In the genomic region with DNA sequence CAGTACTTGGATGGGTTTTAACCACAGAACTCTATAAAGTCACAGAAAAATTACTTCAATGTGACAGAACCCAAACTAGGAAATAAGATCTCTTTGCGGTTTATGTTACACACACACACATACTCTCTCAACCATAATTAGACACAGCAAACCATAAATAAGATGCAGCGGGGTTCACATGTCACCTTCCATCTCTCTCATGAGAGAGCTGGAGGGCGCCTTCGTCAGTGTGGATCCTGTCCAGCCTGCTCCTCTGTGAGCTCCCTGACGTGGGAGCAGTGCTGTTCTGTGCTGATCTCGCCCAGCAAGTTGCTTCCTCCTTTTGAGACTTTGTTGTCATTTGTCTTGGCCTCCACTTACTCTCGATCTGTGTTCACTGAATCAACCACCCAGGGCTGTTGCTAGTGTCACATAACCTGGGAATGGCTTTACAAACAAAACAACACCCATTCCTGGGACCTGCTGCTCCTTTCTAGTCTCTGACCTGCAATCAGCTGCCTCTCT, we compare ENCODE assay signal across 8 cellular contexts.
DNase-seq lines count a peak whose midpoint lies in the region; ATAC-seq and TF ChIP-seq lines count a peak whose summit lies in the region.

No MANE protein-coding gene starts in this region.

- no peak for TF ChIP-seq POLR2A in gastroesophageal sphincter (IDR thresholded peaks at IDR 0.05)

- H3K27me3 ChIP-seq in colonic mucosa: no peaks in the 10 kb centered on the region
- H3K27me3 ChIP-seq in gastroesophageal sphincter: no peaks in the 10 kb centered on the region
- no peaks in the 10 kb centered on the region for H3K27me3 ChIP-seq in BE2C

- DNase-seq in GM04504 (ENCODE audit: low read depth): peak; percentile 32
- peak; percentile 13 to 35 for DNase-seq in Kasumi-1 (lab: John Stamatoyannopoulos, UW)
- DNase-seq in colonic mucosa: peak; percentile 31
- no peak for DNase-seq in stimulated activated naive CD4-positive, alpha-beta T cell treated with Interleukin-2 at 50 U/mL for 16 hours (lab: John Stamatoyannopoulos, UW)
- DNase-seq in osteocyte (ENCODE audit: extremely low spot score, unreplicated experiment): no peak
- no peak for DNase-seq in BE2C

- H3K4me3 ChIP-seq in colonic mucosa (no peak overlapping the region), gastroesophageal sphincter (no peak overlapping the region), BE2C (ENCODE audit: low read depth, low read length) (no peak overlapping the region)

- ATAC-seq in GM19468 (IDR thresholded peaks at IDR 0.05; ENCODE audit: extremely low read depth, unreplicated experiment): peak; percentile 52
- no peak for ATAC-seq in gastroesophageal sphincter

- H3K27me3 Mint-ChIP-seq in osteocyte (ENCODE audit: unreplicated experiment): no peaks in the 10 kb centered on the region

- H3K4me1 ChIP-seq in colonic mucosa: no peaks in the 10 kb centered on the region
- no peaks in the 10 kb centered on the region for H3K4me1 ChIP-seq in gastroesophageal sphincter
- H3K4me1 ChIP-seq in BE2C: no peaks in the 10 kb centered on the region

- H3K9me3 ChIP-seq in colonic mucosa (no peaks in the 10 kb centered on the region), gastroesophageal sphincter (peaks cover 0 to 20% (median 0%) of the 10 kb centered on the region in 3 donors), BE2C (no peaks in the 10 kb centered on the region)

- no peak overlapping the region for H3K9ac ChIP-seq in colonic mucosa (ENCODE audit: low read depth in 2 of 2, low read length in 2 of 2)

- no peak overlapping the region for H3K4me3 Mint-ChIP-seq in osteocyte (ENCODE audit: unreplicated experiment)

- intact Hi-C loops in colonic mucosa (cut with DNase I): no loop called here

- H3K27ac Mint-ChIP-seq in osteocyte (ENCODE audit: unreplicated experiment): no peak overlapping the region

- H3K36me3 ChIP-seq in colonic mucosa (no peaks in the 10 kb centered on the region), gastroesophageal sphincter (no peaks in the 10 kb centered on the region), BE2C (no peaks in the 10 kb centered on the region)

- no peak overlapping the region for H3K27ac ChIP-seq in colonic mucosa
- H3K27ac ChIP-seq in gastroesophageal sphincter: no peak overlapping the region

- 49 to 58% methylated on average over 7 of the region's 7 CpGs for WGBS in gastroesophageal sphincter (ENCODE audit: low coverage in 1 of 2), 2 donors

- H3K36me3 Mint-ChIP-seq in osteocyte (ENCODE audit: unreplicated experiment): no peaks in the 10 kb centered on the region

- peaks cover 17% of the 10 kb centered on the region for H3K9me3 Mint-ChIP-seq in osteocyte (ENCODE audit: unreplicated experiment)

- TF ChIP-seq EP300 in gastroesophageal sphincter (IDR thresholded peaks at IDR 0.05): no peak

- H3K4me1 Mint-ChIP-seq in osteocyte (ENCODE audit: unreplicated experiment): peaks cover 4% of the 10 kb centered on the region

- TF ChIP-seq CTCF in colonic mucosa (IDR thresholded peaks at IDR 0.05): no peak
- no peak for TF ChIP-seq CTCF in gastroesophageal sphincter (IDR thresholded peaks at IDR 0.05)
- TF ChIP-seq CTCF in osteocyte (IDR thresholded peaks at IDR 0.05): no peak
- no peak for TF ChIP-seq CTCF in BE2C (IDR thresholded peaks at IDR 0.05; ENCODE audit: low read depth, low read length)

Comparison
In these comparisons a context has a peak if more than half of its experiments do, and no peak if none do; other contexts are left out.
1. DNase-seq: peak in GM04504 (single experiment), Kasumi-1 (2 of 2) and colonic mucosa (single experiment); none in stimulated activated naive CD4-positive, alpha-beta T cell treated with Interleukin-2 at 50 U/mL for 16 hours (single experiment), osteocyte (single experiment) and BE2C (single experiment).